Comparison of ENCODE assay signal across 18 cellular contexts in the genomic region with DNA sequence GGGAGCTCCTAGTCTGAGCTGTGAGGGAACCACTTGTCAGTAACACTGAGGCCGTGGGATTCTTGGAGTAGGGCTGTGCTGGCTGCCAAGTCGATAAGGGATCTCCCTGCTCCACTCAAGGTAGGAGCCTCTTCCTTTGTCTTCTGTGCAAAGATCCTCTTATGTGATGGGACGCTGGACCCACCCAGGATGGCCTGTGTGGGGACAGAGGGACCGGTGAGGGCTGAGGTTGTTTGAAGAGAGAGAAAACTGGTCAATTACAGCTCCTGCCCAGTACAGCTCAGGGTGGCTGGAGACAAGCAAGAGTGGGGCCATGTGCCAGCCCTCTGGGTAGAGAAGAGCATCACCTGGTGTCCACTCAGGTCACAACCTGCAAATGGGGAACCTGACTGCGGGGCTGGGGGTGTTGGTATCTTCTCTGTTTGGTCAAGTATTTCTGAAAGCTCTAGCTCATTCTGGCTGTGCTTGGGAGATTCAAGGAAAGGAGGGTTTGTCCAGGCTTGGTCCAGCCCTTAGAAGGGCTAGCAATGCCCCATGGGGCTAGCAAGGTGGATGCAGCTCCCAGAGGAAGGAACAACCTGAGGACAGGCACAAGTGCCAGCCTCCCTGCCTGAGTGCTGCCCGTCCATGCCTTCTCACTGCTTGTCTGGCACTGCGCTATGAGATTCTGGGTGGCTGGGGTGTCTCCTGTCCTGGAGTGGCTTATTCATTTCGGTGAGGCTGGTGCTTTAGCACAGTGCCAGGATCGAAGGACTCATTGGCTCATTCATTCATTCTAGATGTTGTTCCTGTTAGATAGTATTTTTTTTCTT. TPM values are rescaled to one million over a fixed set of nuclear protein-coding genes. Genes with fewer than 3 reads are reported as not detected.
"Had no signal": no experiment of that assay in that cellular context is flagged by ENCODE, and none has a peak within 500 bp of the region (broad histone marks: within the 10 kb centered on the region; RNA-seq: fewer than 3 reads in every experiment).

No MANE protein-coding gene starts in this region.

- H3K27me3 Mint-ChIP-seq: central memory CD8-positive, alpha-beta T cell; type B pancreatic cell had no signal

- H3K36me3 ChIP-seq: right atrium auricular region had no signal

- H3K27ac Mint-ChIP-seq: nephron; T-helper 1 cell treated with Interleukin-12 subunit alpha and Interleukin-12 subunit beta and Interleukin-4 antibody, amounts not matched to agents 30 μg/mL and 1 μg/mL, for 36 hours had no signal

- FAIRE-seq: islet of Langerhans, small intestine had no signal

- H3K4me1 ChIP-seq: body of pancreas, prostate gland, right atrium auricular region, testis had no signal

- H3K4me1 Mint-ChIP-seq: nephron had no signal

- H3K4me3 Mint-ChIP-seq: central memory CD8-positive, alpha-beta T cell; nephron; T-helper 1 cell treated with Interleukin-12 subunit alpha and Interleukin-12 subunit beta and Interleukin-4 antibody, amounts not matched to agents 30 μg/mL and 1 μg/mL, for 36 hours; type B pancreatic cell had no signal

- H3K27ac ChIP-seq: body of pancreas, prostate gland, right atrium auricular region, stomach, testis had no signal

- H3K4me3 ChIP-seq: body of pancreas, lung, prostate gland, right atrium auricular region, stomach, testis had no signal

- ATAC-seq: body of pancreas had no signal

- H3K9me3 Mint-ChIP-seq: central memory CD8-positive, alpha-beta T cell; nephron; T-helper 1 cell treated with Interleukin-12 subunit alpha and Interleukin-12 subunit beta and Interleukin-4 antibody, amounts not matched to agents 30 μg/mL and 1 μg/mL, for 36 hours had no signal

- H3K27me3 ChIP-seq: body of pancreas, right atrium auricular region, stomach, testis had no signal

- DNase-seq: activated CD4-positive, alpha-beta T cell treated with anti-CD3 and anti-CD28 coated beads for 1 hour; activated naive CD4-positive, alpha-beta T cell; body of pancreas; cortex of kidney; small intestine; stimulated activated CD4-positive, alpha-beta T cell treated with anti-CD3 and anti-CD28 coated beads, Interleukin-15, amount 100 ng/mL, for 24 hours; stimulated activated CD4-positive, alpha-beta T cell treated with anti-CD3 and anti-CD28 coated beads, Interleukin-4, amount 100 ng/mL, for 1 hour; stomach; testis had no signal

- H3K9me3 ChIP-seq: body of pancreas, prostate gland, right atrium auricular region, stomach, testis had no signal

RNA-seq across cellular contexts. Expression of gene SLC16A8, which starts 54.1 kb away (rescaled TPM):
- total RNA-seq: body of pancreas, osteoblast, stomach had no signal
